ENCODE assay signal across 8 cellular contexts in genomic region chr16:7268182-7268581, GRCh38.
DNase-seq lines count a peak whose midpoint lies in the region; ATAC-seq and TF ChIP-seq lines count a peak whose summit lies in the region.

No MANE protein-coding gene starts in this region.

- H3K36me3 Mint-ChIP-seq in activated CD4-positive, alpha-beta T cell treated with anti-CD3 and anti-CD28 coated beads, Interleukin-2, amount 10 ng/mL, durations not matched to agents 24 days and 14 days (ENCODE audit: low read depth), result no peaks in the 10 kb centered on the region
- no peaks in the 10 kb centered on the region for H3K36me3 Mint-ChIP-seq in osteocyte (ENCODE audit: unreplicated experiment)
- no peaks in the 10 kb centered on the region for H3K36me3 Mint-ChIP-seq in effector memory CD8-positive, alpha-beta T cell (ENCODE audit: insufficient read depth)

- TF ChIP-seq CTCF in epithelial cell of proximal tubule (conservative IDR thresholded peaks at IDR 0.05; ENCODE audit: low read depth, low read length) (peak; percentile 62), osteocyte (IDR thresholded peaks at IDR 0.05) (peak; percentile 22)

- no peak overlapping the region for H3K4me3 Mint-ChIP-seq in activated CD4-positive, alpha-beta T cell treated with anti-CD3 and anti-CD28 coated beads, Interleukin-2, amount 10 ng/mL, durations not matched to agents 24 days and 14 days
- H3K4me3 Mint-ChIP-seq in osteocyte (ENCODE audit: unreplicated experiment), result no peak overlapping the region
- no peak overlapping the region for H3K4me3 Mint-ChIP-seq in effector memory CD8-positive, alpha-beta T cell

- no peak for TF ChIP-seq POLR2A in GM18505 (IDR thresholded peaks at IDR 0.05; ENCODE audit: borderline replicate concordance, extremely low read depth, insufficient read depth, insufficient read length)

- no peak overlapping the region for H3K4me3 ChIP-seq in epithelial cell of proximal tubule (ENCODE audit: low read depth, low read length)

- H3K27ac Mint-ChIP-seq in activated CD4-positive, alpha-beta T cell treated with anti-CD3 and anti-CD28 coated beads, Interleukin-2, amount 10 ng/mL, durations not matched to agents 24 days and 14 days, result no peak overlapping the region
- H3K27ac Mint-ChIP-seq in osteocyte (ENCODE audit: unreplicated experiment), result no peak overlapping the region
- no peak overlapping the region for H3K27ac Mint-ChIP-seq in effector memory CD8-positive, alpha-beta T cell

- peaks cover 6% of the 10 kb centered on the region for H3K9me3 Mint-ChIP-seq in activated CD4-positive, alpha-beta T cell treated with anti-CD3 and anti-CD28 coated beads, Interleukin-2, amount 10 ng/mL, durations not matched to agents 24 days and 14 days
- peaks cover 28% of the 10 kb centered on the region for H3K9me3 Mint-ChIP-seq in osteocyte (ENCODE audit: unreplicated experiment)
- peaks cover 5 to 23% of the 10 kb centered on the region in 2 donors for H3K9me3 Mint-ChIP-seq in effector memory CD8-positive, alpha-beta T cell

- intact Hi-C loops in activated CD4-positive, alpha-beta T cell treated with anti-CD3 and anti-CD28 coated beads, Interleukin-2, amount 10 ng/mL, durations not matched to agents 24 days and 14 days (cut with micrococcal nuclease), result no loop called here

- DNase-seq in activated CD4-positive, alpha-beta T cell treated with anti-CD3 and anti-CD28 coated beads, Interleukin-2, amount 10 ng/mL, durations not matched to agents 24 days and 14 days, result peak; percentile 58
- no peak for DNase-seq in activated CD4-positive, alpha-beta T cell treated with anti-CD3 and anti-CD28 coated beads for 1 hour
- peak; percentile 41 for DNase-seq in NCI-H69 (lab: John Stamatoyannopoulos, UW)
- DNase-seq in epithelial cell of proximal tubule (ENCODE audit: low read depth), result no peak
- no peak for DNase-seq in osteocyte (ENCODE audit: extremely low spot score, unreplicated experiment)
- no peak for DNase-seq in effector memory CD8-positive, alpha-beta T cell

- no peaks in the 10 kb centered on the region for H3K4me1 Mint-ChIP-seq in activated CD4-positive, alpha-beta T cell treated with anti-CD3 and anti-CD28 coated beads, Interleukin-2, amount 10 ng/mL, durations not matched to agents 24 days and 14 days
- H3K4me1 Mint-ChIP-seq in osteocyte (ENCODE audit: unreplicated experiment), result no peaks in the 10 kb centered on the region
- H3K4me1 Mint-ChIP-seq in effector memory CD8-positive, alpha-beta T cell (ENCODE audit: low read depth in 2 of 2), result no peaks in the 10 kb centered on the region

- no peak for ATAC-seq in HG02973 (IDR thresholded peaks at IDR 0.05; ENCODE audit: unreplicated experiment)
- ATAC-seq in effector memory CD8-positive, alpha-beta T cell (replicated peaks), result no peak
- ATAC-seq in GM18505 (IDR thresholded peaks at IDR 0.05; ENCODE audit: unreplicated experiment), result no peak

- H3K27me3 Mint-ChIP-seq in activated CD4-positive, alpha-beta T cell treated with anti-CD3 and anti-CD28 coated beads, Interleukin-2, amount 10 ng/mL, durations not matched to agents 24 days and 14 days, result no peaks in the 10 kb centered on the region
- H3K27me3 Mint-ChIP-seq in osteocyte (ENCODE audit: unreplicated experiment), result no peaks in the 10 kb centered on the region
- no peaks in the 10 kb centered on the region for H3K27me3 Mint-ChIP-seq in effector memory CD8-positive, alpha-beta T cell

Comparison
In these comparisons a context has a peak if more than half of its experiments do, and no peak if none do; other contexts are left out.
1. DNase-seq: peak in activated CD4-positive, alpha-beta T cell treated with anti-CD3 and anti-CD28 coated beads, Interleukin-2, amount 10 ng/mL, durations not matched to agents 24 days and 14 days (single experiment) and NCI-H69 (single experiment); none in activated CD4-positive, alpha-beta T cell treated with anti-CD3 and anti-CD28 coated beads for 1 hour (single experiment), epithelial cell of proximal tubule (single experiment), osteocyte (single experiment) and effector memory CD8-positive, alpha-beta T cell (0 of 3).